Comparison of ENCODE assay signal across 9 cellular contexts in genomic region chr17:28416703-28417311, GRCh38. TPM values are rescaled to one million over a fixed set of nuclear protein-coding genes. Genes with fewer than 3 reads are reported as not detected.
DNase-seq lines count a peak whose midpoint lies in the region; ATAC-seq and TF ChIP-seq lines count a peak whose summit lies in the region.
"Had no signal": no experiment of that assay in that cellular context is flagged by ENCODE, and none has a peak within 500 bp of the region (broad histone marks: within the 10 kb centered on the region; RNA-seq: fewer than 3 reads in every experiment).

No MANE protein-coding gene starts in this region.

- no peak overlapping the region for H2AFZ ChIP-seq in OCI-LY1 (ENCODE audit: low read length)

- no peaks in the 10 kb centered on the region for H3K9me3 Mint-ChIP-seq in activated T-cell treated with anti-CD3 and anti-CD28 coated beads, Interleukin-2, amount 50 U/mL, for 72 hours

- H3K4me3 Mint-ChIP-seq in activated T-cell treated with anti-CD3 and anti-CD28 coated beads, Interleukin-2, amount 50 U/mL, for 72 hours = no peak overlapping the region

- no peaks in the 10 kb centered on the region for H3K27me3 Mint-ChIP-seq in activated T-cell treated with anti-CD3 and anti-CD28 coated beads, Interleukin-2, amount 50 U/mL, for 72 hours (ENCODE audit: low read depth)

- H3K27ac Mint-ChIP-seq in activated T-cell treated with anti-CD3 and anti-CD28 coated beads, Interleukin-2, amount 50 U/mL, for 72 hours = no peak overlapping the region

- H3K9me3 ChIP-seq in OCI-LY1 (ENCODE audit: low read length) (no peaks in the 10 kb centered on the region), gastroesophageal sphincter (no peaks in the 10 kb centered on the region), prostate gland (no peaks in the 10 kb centered on the region)

- H3F3A ChIP-seq in OCI-LY1 (ENCODE audit: insufficient read depth, low read length) = no peaks in the 10 kb centered on the region

- ATAC-seq in activated T-cell treated with anti-CD3 and anti-CD28 coated beads, Interleukin-2, amount 50 U/mL, for 72 hours (replicated peaks in 1 of 2) = peak; percentile 81 to 91
- ATAC-seq in gastroesophageal sphincter = peak; percentile 58
- ATAC-seq in HG03095 (IDR thresholded peaks at IDR 0.05; ENCODE audit: unreplicated experiment) = no peak
- no peak for ATAC-seq in GM19452 (IDR thresholded peaks at IDR 0.05; ENCODE audit: unreplicated experiment)

- H3K4me3 ChIP-seq in OCI-LY1 (ENCODE audit: low read depth, low read length, poor library complexity, severe bottlenecking) (no peak overlapping the region), gastroesophageal sphincter (no peak overlapping the region), prostate gland (no peak overlapping the region)

- DNase-seq in DMS53 treated with DMSO at 0.1 percent for 48 hours (lab: John Stamatoyannopoulos, UW; ENCODE audit: unreplicated experiment) (peak; percentile 65), HuH-7 (ENCODE audit: low spot score) (peak; percentile 83), prostate gland (ENCODE audit: low spot score) (peak; percentile 36)
- DNase-seq in activated T-cell treated with anti-CD3 and anti-CD28 coated beads, Interleukin-2, amount 50 U/mL, for 72 hours = peak; percentile 60 to 62

- H4K20me1 ChIP-seq in OCI-LY1 (ENCODE audit: insufficient read depth, low read length) = no peaks in the 10 kb centered on the region

- H3K4me1 ChIP-seq in OCI-LY1 (ENCODE audit: insufficient read depth, low read length, severe bottlenecking) = no peaks in the 10 kb centered on the region
- H3K4me1 ChIP-seq in gastroesophageal sphincter = no peaks in the 10 kb centered on the region
- no peaks in the 10 kb centered on the region for H3K4me1 ChIP-seq in prostate gland (replicated peaks)

- no peaks in the 10 kb centered on the region for H3K9me2 ChIP-seq in OCI-LY1 (ENCODE audit: low read depth, low read length)

- H3K27me3 ChIP-seq in OCI-LY1 (ENCODE audit: insufficient read depth, low read length) (0 out of 2 replicates have a peak, but pooled peaks cover 7% of the 10 kb centered on the region), gastroesophageal sphincter (peaks cover 35% of the 10 kb centered on the region), prostate gland (replicated peaks; ENCODE audit: insufficient read depth) (no peaks in the 10 kb centered on the region)

- TF ChIP-seq POLR2A in gastroesophageal sphincter (IDR thresholded peaks at IDR 0.05) (no peak), prostate gland (IDR thresholded peaks at IDR 0.05) (no peak)

- no peak overlapping the region for H3K27ac ChIP-seq in OCI-LY1 (ENCODE audit: low read depth, low read length, poor library complexity, severe bottlenecking)
- no peak overlapping the region for H3K27ac ChIP-seq in gastroesophageal sphincter
- H3K27ac ChIP-seq in prostate gland = no peak overlapping the region

- TF ChIP-seq CTCF in OCI-LY1 (IDR thresholded peaks at IDR 0.05; ENCODE audit: low read length) (peak; percentile 86), gastroesophageal sphincter (IDR thresholded peaks at IDR 0.05) (peak in 3 of 4 experiments; percentile 29 to 55 (median 40)), prostate gland (IDR thresholded peaks at IDR 0.05) (peak in 3 of 4 experiments; percentile 17 to 56 (median 19))

- H3K4me1 Mint-ChIP-seq in activated T-cell treated with anti-CD3 and anti-CD28 coated beads, Interleukin-2, amount 50 U/mL, for 72 hours (ENCODE audit: low read depth) = peaks cover 7% of the 10 kb centered on the region

- intact Hi-C loops in prostate gland (cut with DNase I) = no loop called here

- WGBS in gastroesophageal sphincter (ENCODE audit: low coverage in 1 of 2), 2 donors = 5 to 36% methylated on average over 6 of the region's 13 CpGs
- 21% methylated on average over 13 of the region's 13 CpGs for WGBS in prostate gland

- no peaks in the 10 kb centered on the region for H3K36me3 Mint-ChIP-seq in activated T-cell treated with anti-CD3 and anti-CD28 coated beads, Interleukin-2, amount 50 U/mL, for 72 hours (ENCODE audit: insufficient read depth in 2 of 2)

- no peak overlapping the region for H3K4me2 ChIP-seq in OCI-LY1 (ENCODE audit: low read length)

- H3K36me3 ChIP-seq in OCI-LY1 (ENCODE audit: insufficient read depth, low read length) = no peaks in the 10 kb centered on the region
- H3K36me3 ChIP-seq in gastroesophageal sphincter = no peaks in the 10 kb centered on the region
- no peaks in the 10 kb centered on the region for H3K36me3 ChIP-seq in prostate gland

- TF ChIP-seq EP300 in gastroesophageal sphincter (IDR thresholded peaks at IDR 0.05) = no peak

- no peak overlapping the region for H3K9ac ChIP-seq in OCI-LY1 (ENCODE audit: low read length)

- no peaks in the 10 kb centered on the region for H3K79me2 ChIP-seq in OCI-LY1 (ENCODE audit: insufficient read depth, low read length)

RNA-seq across cellular contexts. Expression of gene SLC46A1, which starts 10.8 kb away (rescaled TPM):
- 1 to 10 TPM; 2.1 TPM for total RNA-seq in activated T-cell treated with anti-CD3 and anti-CD28 coated beads, Interleukin-2, amount 50 U/mL, for 72 hours
- 1 to 10 TPM; 7.9 to 9.7 (median 8.4) TPM for total RNA-seq in gastroesophageal sphincter
- 10 to 100 TPM; 14.9 to 20.1 TPM for total RNA-seq in prostate gland

RNA-seq across cellular contexts. Expression of gene SARM1, which starts 45.3 kb away (rescaled TPM):
- total RNA-seq in activated T-cell treated with anti-CD3 and anti-CD28 coated beads, Interleukin-2, amount 50 U/mL, for 72 hours = 10 to 100 TPM; 22.4 to 24.3 TPM
- total RNA-seq in gastroesophageal sphincter (10 to 100 TPM in 3 of 4 donors, 1 to 10 TPM in 1; 9.0 to 26.2 (median 20.6) TPM), prostate gland (10 to 100 TPM; 20.6 to 21.4 TPM)

RNA-seq across cellular contexts. Expression of gene VTN, which starts 46.7 kb away (rescaled TPM):
- total RNA-seq in activated T-cell treated with anti-CD3 and anti-CD28 coated beads, Interleukin-2, amount 50 U/mL, for 72 hours = under 1 TPM; 0.19 to 0.30 TPM
- total RNA-seq in gastroesophageal sphincter (under 1 TPM in 3 of 4 donors, not detected in 1; 0.27 to 0.47 (median 0.27) TPM), prostate gland (10 to 100 TPM in 1 of 2 donors, under 1 TPM in 1; 0.14 to 57.8 TPM)

RNA-seq across cellular contexts. Expression of gene SEBOX, which starts 51.8 kb away (rescaled TPM):
- total RNA-seq in activated T-cell treated with anti-CD3 and anti-CD28 coated beads, Interleukin-2, amount 50 U/mL, for 72 hours = not detected
- total RNA-seq in gastroesophageal sphincter (not detected), prostate gland (not detected)
- total RNA-seq: T-helper 1 cell treated with Interleukin-12 subunit alpha and Interleukin-12 subunit beta and Interleukin-4 antibody, amounts not matched to agents 30 ng/mL and 1 ng/mL, for 36 hours had no signal

RNA-seq across cellular contexts. Expression of gene SLC13A2, which starts 56.6 kb away (rescaled TPM):
- not detected for total RNA-seq in activated T-cell treated with anti-CD3 and anti-CD28 coated beads, Interleukin-2, amount 50 U/mL, for 72 hours
- total RNA-seq in gastroesophageal sphincter (under 1 TPM in 1 of 4 donors, not detected in 3; 0.37 TPM), prostate gland (under 1 TPM; 0.09 to 0.68 TPM)
- total RNA-seq: T-helper 1 cell treated with Interleukin-12 subunit alpha and Interleukin-12 subunit beta and Interleukin-4 antibody, amounts not matched to agents 30 ng/mL and 1 ng/mL, for 36 hours had no signal

Comparison
In these comparisons a context has a peak if more than half of its experiments do, and no peak if none do; other contexts are left out.
1. CTCF ChIP-seq: peak in every context shown above with its lines; median percentile 86 in OCI-LY1; 40 in gastroesophageal sphincter; 19 in prostate gland.
2. ATAC-seq: peak in activated T-cell treated with anti-CD3 and anti-CD28 coated beads, Interleukin-2, amount 50 U/mL, for 72 hours (2 of 2) and gastroesophageal sphincter (single experiment); none in HG03095 (single experiment) and GM19452 (single experiment).
3. Peak in every context shown above with its lines, with median percentiles within 50 percentile points of each other: DNase-seq.